9 cellular contexts compared by ENCODE assay signal in the genomic region with DNA sequence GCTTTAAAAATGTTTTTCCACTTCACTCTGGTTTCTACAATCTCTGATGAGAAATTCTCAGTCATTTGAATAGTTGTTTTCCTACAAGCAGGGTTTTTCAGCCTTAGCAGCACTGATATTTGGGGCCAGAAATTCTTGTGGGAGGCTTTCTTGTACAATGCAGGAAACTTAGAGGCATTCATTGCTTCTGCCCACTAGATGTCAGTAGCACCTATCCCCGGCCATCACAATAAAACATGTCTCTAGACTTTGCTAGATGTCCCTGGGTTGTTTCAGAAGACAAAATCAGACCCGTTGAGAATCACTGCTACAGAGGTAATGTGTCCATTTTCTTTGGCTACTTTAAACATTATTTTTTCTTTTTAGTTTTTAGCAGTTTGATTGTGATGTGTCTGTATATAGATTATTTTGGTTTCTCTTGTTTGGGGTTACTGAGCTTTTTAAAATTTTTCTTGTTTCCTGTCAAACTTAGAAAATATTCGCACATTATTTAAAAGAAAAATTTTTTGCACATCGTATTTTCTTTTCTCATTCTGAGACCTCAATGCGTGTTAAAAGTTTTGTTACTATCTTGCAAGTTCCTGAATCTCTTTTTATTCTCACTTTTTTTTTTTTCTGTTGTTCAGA.
A peak's percentile ranks its signal among the peaks of the same experiment; 100 is the strongest.
DNase-seq lines count a peak whose midpoint lies in the region; ATAC-seq and TF ChIP-seq lines count a peak whose summit lies in the region.
"Had no signal": no experiment of that assay in that cellular context is flagged by ENCODE, and none has a peak within 500 bp of the region (broad histone marks: within the 10 kb centered on the region; RNA-seq: fewer than 3 reads in every experiment).

No MANE protein-coding gene starts in this region.

- H3K4me3 Mint-ChIP-seq in CD14-positive monocyte (no peak overlapping the region), T-helper 17 cell (no peak overlapping the region)
- H3K4me3 Mint-ChIP-seq: activated B cell treated with CpG ODN at 0.5 μM for 24 hours had no signal

- no peaks in the 10 kb centered on the region for H3K9me3 ChIP-seq in T-helper 17 cell (ENCODE audit: control insufficient read depth, low read length, poor library complexity, severe bottlenecking)

- TF ChIP-seq CTCF in CD14-positive monocyte (IDR thresholded peaks at IDR 0.05), result peak; percentile 25

- H3K27ac Mint-ChIP-seq in CD14-positive monocyte (no peak overlapping the region), T-helper 17 cell (peak overlapping the region; percentile 61)
- H3K27ac Mint-ChIP-seq: activated B cell treated with CpG ODN at 0.5 μM for 24 hours had no signal

- H3K36me3 Mint-ChIP-seq in CD14-positive monocyte (no peaks in the 10 kb centered on the region), T-helper 17 cell (ENCODE audit: low read depth) (peaks cover 5% of the 10 kb centered on the region)

- peaks cover 0 to 1% (median 0%) of the 10 kb centered on the region in 3 donors for H3K27me3 Mint-ChIP-seq in CD14-positive monocyte (ENCODE audit: low read depth in 3 of 3)
- no peaks in the 10 kb centered on the region for H3K27me3 Mint-ChIP-seq in T-helper 17 cell
- H3K27me3 Mint-ChIP-seq: activated B cell treated with CpG ODN at 0.5 μM for 24 hours had no signal

- peaks cover 4% of the 10 kb centered on the region for H3K4me1 Mint-ChIP-seq in CD14-positive monocyte
- peaks cover 7% of the 10 kb centered on the region for H3K4me1 Mint-ChIP-seq in T-helper 17 cell

- intact Hi-C loops in CD14-positive monocyte (cut with micrococcal nuclease), result no loop called here

- DNase-seq in CD14-positive monocyte (ENCODE audit: low spot score) (no peak), M059J (ENCODE audit: low read depth) (peak; percentile 66), T-helper 17 cell (no peak), foreskin melanocyte (peak; percentile 48), retina (peak; percentile 28)
- DNase-seq in stimulated activated naive CD4-positive, alpha-beta T cell treated with Interleukin-2 at 50 U/mL for 16 hours (lab: John Stamatoyannopoulos, UW), result no peak
- DNase-seq: activated B cell treated with CpG ODN at 0.5 μM for 24 hours had no signal

- ATAC-seq in GM18498 (IDR thresholded peaks at IDR 0.05; ENCODE audit: unreplicated experiment), result peak; percentile 97
- peak; percentile 97 for ATAC-seq in HG02623 (IDR thresholded peaks at IDR 0.05; ENCODE audit: unreplicated experiment)
- peak; percentile 56 for ATAC-seq in T-helper 17 cell

- no peaks in the 10 kb centered on the region for H3K9me3 Mint-ChIP-seq in CD14-positive monocyte
- H3K9me3 Mint-ChIP-seq: activated B cell treated with CpG ODN at 0.5 μM for 24 hours had no signal

Comparison
In these comparisons a context has a peak if more than half of its experiments do, and no peak if none do; other contexts are left out.
1. DNase-seq: peak in M059J (single experiment), foreskin melanocyte (single experiment) and retina (single experiment); none in CD14-positive monocyte (single experiment), T-helper 17 cell (0 of 3) and stimulated activated naive CD4-positive, alpha-beta T cell treated with Interleukin-2 at 50 U/mL for 16 hours (single experiment).
2. Peak in every context shown above with its lines, with median percentiles within 50 percentile points of each other: ATAC-seq.